Comparison of ENCODE assay signal across 12 cellular contexts in the genomic region with DNA sequence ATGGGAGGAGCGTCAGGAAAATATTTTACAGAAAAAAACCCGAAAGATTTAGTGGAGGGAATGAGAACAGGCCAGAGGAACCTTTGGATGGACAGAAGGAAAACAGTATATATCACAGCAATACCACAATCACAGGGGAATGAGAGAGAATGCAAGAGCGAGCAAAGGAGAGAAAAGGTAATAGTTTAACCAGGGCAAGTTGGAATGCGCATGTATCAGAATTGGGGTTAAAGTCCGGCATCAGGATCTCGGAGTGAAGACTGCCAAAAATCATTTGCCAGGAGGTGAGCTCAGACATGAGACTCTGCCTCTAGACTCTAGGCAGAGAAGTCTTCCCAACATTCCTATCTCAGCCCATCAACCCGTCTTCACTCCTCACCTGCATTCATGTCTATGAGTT. TPM values are rescaled to one million over a fixed set of nuclear protein-coding genes. Genes with fewer than 3 reads are reported as not detected.
DNase-seq lines count a peak whose midpoint lies in the region; TF ChIP-seq lines count a peak whose summit lies in the region.
"Had no signal": no experiment of that assay in that cellular context is flagged by ENCODE, and none has a peak within 500 bp of the region (broad histone marks: within the 10 kb centered on the region; RNA-seq: fewer than 3 reads in every experiment).

No MANE protein-coding gene starts in this region.

- H3K9ac ChIP-seq in MM.1S (ENCODE audit: low read length) (no peak overlapping the region), fibroblast of lung (ENCODE audit: insufficient read depth, low read length) (no peak overlapping the region)
- H3K9ac ChIP-seq: KMS-11 had no signal

- 0 out of 2 replicates have a peak overlapping the region, but pooled peaks have one; percentile 3 for H3K4me2 ChIP-seq in MM.1S (ENCODE audit: low read depth, low read length)
- H3K4me2 ChIP-seq in fibroblast of lung (ENCODE audit: extremely low read depth, insufficient read depth, low read length), result peak overlapping the region; percentile 77
- H3K4me2 ChIP-seq in osteoblast (ENCODE audit: insufficient read depth, low read length), result peak overlapping the region; percentile 66
- H3K4me2 ChIP-seq: KMS-11 had no signal

- H3K9me3 ChIP-seq in A673 (ENCODE audit: low read depth, low read length, poor library complexity, severe bottlenecking) (no peaks in the 10 kb centered on the region), MM.1S (replicated peaks; ENCODE audit: insufficient read depth, low read length) (no peaks in the 10 kb centered on the region), fibroblast of lung (ENCODE audit: control insufficient read depth, insufficient read depth, low read depth, low read length) (no peaks in the 10 kb centered on the region), osteoblast (ENCODE audit: low read depth, low read length) (no peaks in the 10 kb centered on the region)

- intact Hi-C loops in A673 (cut with micrococcal nuclease; ENCODE audit: unreplicated experiment), result no loop called here

- no peaks in the 10 kb centered on the region for H4K20me1 ChIP-seq in MM.1S (ENCODE audit: insufficient read depth, low read length)
- H4K20me1 ChIP-seq in fibroblast of lung (ENCODE audit: control insufficient read depth, extremely low read depth, insufficient read depth, low read length), result no peaks in the 10 kb centered on the region
- no peaks in the 10 kb centered on the region for H4K20me1 ChIP-seq in osteoblast (ENCODE audit: insufficient read depth, low read length)

- TF ChIP-seq CTCF in A673 (conservative IDR thresholded peaks at IDR 0.05; ENCODE audit: low read depth, low read length), result no peak
- no peak for TF ChIP-seq CTCF in MM.1S (IDR thresholded peaks at IDR 0.05; ENCODE audit: low read length)
- no peak for TF ChIP-seq CTCF in fibroblast of lung (conservative IDR thresholded peaks at IDR 0.05 in 1 of 2, IDR thresholded peaks at IDR 0.05 in 1 of 2; ENCODE audit: low read depth in 1 of 2, low read length in 2 of 2)
- no peak for TF ChIP-seq CTCF in osteoblast (IDR thresholded peaks at IDR 0.05; ENCODE audit: extremely low read depth, low read depth, low read length)

- H3K27me3 ChIP-seq in A673 (replicated peaks; ENCODE audit: insufficient read depth, low read depth, low read length, poor library complexity), result no peaks in the 10 kb centered on the region
- no peaks in the 10 kb centered on the region for H3K27me3 ChIP-seq in MM.1S (replicated peaks; ENCODE audit: insufficient read depth, low read length)
- H3K27me3 ChIP-seq in fibroblast of lung (ENCODE audit: control insufficient read depth, insufficient read depth, low read length), result no peaks in the 10 kb centered on the region
- no peaks in the 10 kb centered on the region for H3K27me3 ChIP-seq in osteoblast (ENCODE audit: insufficient read depth, low read length)

- peaks cover 72% of the 10 kb centered on the region for H3K4me1 ChIP-seq in A673 (ENCODE audit: insufficient read depth, low read length, poor library complexity, severe bottlenecking)
- H3K4me1 ChIP-seq in MM.1S (ENCODE audit: low read length), result peaks cover 32% of the 10 kb centered on the region
- peaks cover 64% of the 10 kb centered on the region for H3K4me1 ChIP-seq in fibroblast of lung (ENCODE audit: control insufficient read depth, extremely low read depth, insufficient read depth, low read length)
- peaks cover 64% of the 10 kb centered on the region for H3K4me1 ChIP-seq in osteoblast (ENCODE audit: insufficient read depth, low read length)

- H3K36me3 ChIP-seq in A673 (ENCODE audit: insufficient read depth, low read length, poor library complexity, severe bottlenecking), result peaks cover 40% of the 10 kb centered on the region
- no peaks in the 10 kb centered on the region; the same call in none of the 2 replicates for H3K36me3 ChIP-seq in MM.1S (replicated peaks; ENCODE audit: insufficient read depth, low read length)
- peaks cover 4% of the 10 kb centered on the region for H3K36me3 ChIP-seq in fibroblast of lung (ENCODE audit: control insufficient read depth, insufficient read depth, low read length)
- H3K36me3 ChIP-seq in osteoblast (ENCODE audit: insufficient read depth, low read length), result peaks cover 32% of the 10 kb centered on the region

- no peaks in the 10 kb centered on the region for H3K9me2 ChIP-seq in MM.1S (replicated peaks; ENCODE audit: insufficient read depth, low read length)

- H2AFZ ChIP-seq in MM.1S (ENCODE audit: low read length) (no peak overlapping the region), fibroblast of lung (ENCODE audit: low read length) (no peak overlapping the region), osteoblast (ENCODE audit: low read length) (peak overlapping the region; percentile 23)

- H3K79me2 ChIP-seq in MM.1S (ENCODE audit: low read length), result 0 out of 2 replicates have a peak, but pooled peaks cover 5% of the 10 kb centered on the region
- no peaks in the 10 kb centered on the region for H3K79me2 ChIP-seq in fibroblast of lung (ENCODE audit: control insufficient read depth, insufficient read depth, low read length)
- peaks cover 7% of the 10 kb centered on the region for H3K79me2 ChIP-seq in osteoblast (ENCODE audit: insufficient read depth, low read length)

- CTCF ChIA-PET in A673 (lab: Charles Lee), result interaction anchor here (1.5 to 1.9 kb wide), 2 partner anchors 12 to 31 kb away, joined by 7 to 11 read pairs; no protein-coding TSS in a partner anchor

- BruUV-seq in A673 (replicated peaks; lab: Mats Ljungman, UMichigan), result TSS peak; percentile 80

- DNase-seq in A673 (ENCODE audit: low spot score) (no peak), MM.1S (no peak), fibroblast of lung (ENCODE audit: low read depth in 2 of 2) (no peak), osteoblast (ENCODE audit: insufficient read length, low spot score, missing footprints) (no peak), DMS53 (lab: John Stamatoyannopoulos, UW) (no peak), putamen (ENCODE audit: low spot score) (no peak), RKO (ENCODE audit: low spot score) (no peak), midbrain (lab: John Stamatoyannopoulos, UW) (no peak)
- DNase-seq: NCI-H526; stimulated activated naive CD4-positive, alpha-beta T cell treated with Interleukin-2 at 50 U/mL for 16 hours had no signal

- peak overlapping the region; percentile 93 for H3K27ac ChIP-seq in A673 (ENCODE audit: low read depth, low read length, poor library complexity, severe bottlenecking)
- H3K27ac ChIP-seq in MM.1S (ENCODE audit: low read length), result peak overlapping the region; percentile 37; the same call in 1 of the 2 replicates
- peak overlapping the region; percentile 89 for H3K27ac ChIP-seq in fibroblast of lung (ENCODE audit: insufficient read depth, low read length)
- H3K27ac ChIP-seq in osteoblast (ENCODE audit: low read depth, low read length), result peak overlapping the region; percentile 70
- H3K27ac ChIP-seq: KMS-11 had no signal

- peaks cover 12% of the 10 kb centered on the region for H3F3A ChIP-seq in MM.1S (ENCODE audit: insufficient read depth, low read length)

- POLR2A ChIA-PET in A673 (lab: Charles Lee; ENCODE audit: low non-redundant PET), result no interaction called here

- H3K4me3 ChIP-seq in A673 (ENCODE audit: low read depth, low read length, poor library complexity, severe bottlenecking) (no peak overlapping the region), MM.1S (ENCODE audit: low read length) (no peak overlapping the region), fibroblast of lung (replicated peaks in 1 of 4; ENCODE audit: control extremely low read depth in 1 of 4, insufficient read depth in 1 of 4, low read depth in 3 of 4, low read length in 4 of 4) (no peak overlapping the region), osteoblast (ENCODE audit: insufficient read depth, low read length) (peak overlapping the region; percentile 6)

RNA-seq across cellular contexts. Expression of a gene that starts 36.8 kb away (rescaled TPM):
- total RNA-seq in A673 (2021), result 3.4 and 3.6 TPM in 2 replicates
- 1.3 and 2.6 TPM in 2 replicates for total RNA-seq in fibroblast of lung
- polyA plus RNA-seq in fibroblast of lung, result 0.97 and 1.1 TPM in 2 replicates
- 0.82 and 1.0 TPM in 2 replicates for polyA plus RNA-seq in fibroblast of lung (2012)
- 5.9 and 6.7 TPM in 2 replicates for polyA minus RNA-seq in fibroblast of lung (ENCODE audit: low replicate concordance)
- total RNA-seq in osteoblast, result 3.6 and 5.3 TPM in 2 replicates
- total RNA-seq: T-helper 1 cell treated with Interleukin-12 subunit alpha and Interleukin-12 subunit beta and Interleukin-4 antibody, amounts not matched to agents 30 ng/mL and 1 ng/mL, for 36 hours had no signal

RNA-seq across cellular contexts. Expression of a gene that starts 40.8 kb away (rescaled TPM):
- total RNA-seq in A673 (2021) (3.6 and 3.8 TPM in 2 replicates), fibroblast of lung (1.5 and 3.0 TPM in 2 replicates), osteoblast (2.9 and 3.8 TPM in 2 replicates)
- 0.48 and 0.76 TPM in 2 replicates for polyA plus RNA-seq in fibroblast of lung
- 0.41 and 0.48 TPM in 2 replicates for polyA plus RNA-seq in fibroblast of lung (2012)
- polyA minus RNA-seq in fibroblast of lung (ENCODE audit: low replicate concordance), result 5.7 and 7.8 TPM in 2 replicates
- total RNA-seq: T-helper 1 cell treated with Interleukin-12 subunit alpha and Interleukin-12 subunit beta and Interleukin-4 antibody, amounts not matched to agents 30 ng/mL and 1 ng/mL, for 36 hours had no signal

RNA-seq across cellular contexts. Expression of a gene that starts 49.9 kb away (rescaled TPM):
- 103 and 112 TPM in 2 replicates for total RNA-seq in A673 (2021)
- 59.0 and 63.4 TPM in 2 replicates for total RNA-seq in fibroblast of lung
- polyA plus RNA-seq in fibroblast of lung, result 106 and 109 TPM in 2 replicates
- 155 and 185 TPM in 2 replicates for polyA plus RNA-seq in fibroblast of lung (2012)
- polyA minus RNA-seq in fibroblast of lung (ENCODE audit: low replicate concordance), result 188 and 308 TPM in 2 replicates
- total RNA-seq in osteoblast, result 59.4 and 91.3 TPM in 2 replicates
- total RNA-seq: T-helper 1 cell treated with Interleukin-12 subunit alpha and Interleukin-12 subunit beta and Interleukin-4 antibody, amounts not matched to agents 30 ng/mL and 1 ng/mL, for 36 hours had no signal

Comparison
In these comparisons a context has a peak if more than half of its experiments do, and no peak if none do; other contexts are left out.
1. H3K27ac ChIP-seq: peak in every context shown above with its lines; median percentile 93 in A673; 89 in fibroblast of lung; 70 in osteoblast; 37 in MM.1S.
2. H3K4me2 ChIP-seq: peak in every context shown above with its lines; median percentile 77 in fibroblast of lung; 66 in osteoblast; 3 in MM.1S.